ENCODE assay signal across 22 cellular contexts in genomic region chr2:170404846-170405245, GRCh38.
"Had no signal": no experiment of that assay in that cellular context is flagged by ENCODE, and none has a peak within 500 bp of the region (broad histone marks: within the 10 kb centered on the region; RNA-seq: fewer than 3 reads in every experiment).

No MANE protein-coding gene starts in this region.

- DNase-seq: activated CD4-positive, alpha-beta T cell treated with anti-CD3 and anti-CD28 coated beads, Interleukin-2, amount 50 U/mL, for 4 hours; activated CD8-positive, alpha-beta memory T cell treated with anti-CD3 and anti-CD28 coated beads, Interleukin-2, amount 10 ng/mL, durations not matched to agents 7 days and 5 days; activated effector memory CD4-positive, alpha-beta T cell treated with Interleukin-2 at 50 U/mL for 16 hours; activated T-cell treated with anti-CD3 and anti-CD28 coated beads, Interleukin-2, amount 50 U/mL, for 24 hours; amniotic stem cell; body of pancreas; cortex of kidney; effector memory CD4-positive, alpha-beta T cell; gastrocnemius medialis; kidney; left ventricle myocardium inferior; mesenchymal stem cell; occipital lobe; right cardiac atrium; small intestine had no signal

- H3K27ac Mint-ChIP-seq: activated CD8-positive, alpha-beta memory T cell treated with anti-CD3 and anti-CD28 coated beads, Interleukin-2, amount 10 ng/mL, durations not matched to agents 7 days and 5 days; activated naive CD4-positive, alpha-beta T cell treated with anti-CD3 and anti-CD28 coated beads, Interleukin-2, amount 50 U/mL, for 72 hours; activated T-cell treated with anti-CD3 and anti-CD28 coated beads, Interleukin-2, amount 50 U/mL, for 24 hours; nephron; progenitor cell of endocrine pancreas; stimulated activated effector memory CD8-positive, alpha-beta T cell treated with anti-CD3 and anti-CD28 coated beads, Interleukin-12 subunit alpha, Interleukin-12 subunit beta, amount 100 ng/mL, for 72 hours had no signal

- H3K4me3 ChIP-seq: body of pancreas, gastrocnemius medialis, left ventricle myocardium inferior, tibial nerve, vagina had no signal

- ATAC-seq: activated CD8-positive, alpha-beta memory T cell treated with anti-CD3 and anti-CD28 coated beads, Interleukin-2, amount 10 ng/mL, durations not matched to agents 7 days and 5 days; activated naive CD4-positive, alpha-beta T cell treated with anti-CD3 and anti-CD28 coated beads, Interleukin-2, amount 50 U/mL, for 72 hours; body of pancreas; gastrocnemius medialis; right cardiac atrium; stimulated activated effector memory CD8-positive, alpha-beta T cell treated with anti-CD3 and anti-CD28 coated beads, Interleukin-12 subunit alpha, Interleukin-12 subunit beta, amount 100 ng/mL, for 72 hours had no signal

- H3K36me3 Mint-ChIP-seq: activated CD8-positive, alpha-beta memory T cell treated with anti-CD3 and anti-CD28 coated beads, Interleukin-2, amount 10 ng/mL, durations not matched to agents 7 days and 5 days; stimulated activated effector memory CD8-positive, alpha-beta T cell treated with anti-CD3 and anti-CD28 coated beads, Interleukin-12 subunit alpha, Interleukin-12 subunit beta, amount 100 ng/mL, for 72 hours had no signal

- H3K36me3 ChIP-seq: gastrocnemius medialis, left ventricle myocardium inferior, tibial nerve, vagina had no signal

- H3K9me3 ChIP-seq: body of pancreas, gastrocnemius medialis, left ventricle myocardium inferior, tibial nerve, vagina had no signal

- H3K27me3 ChIP-seq: body of pancreas, vagina had no signal

- H3K4me1 ChIP-seq: gastrocnemius medialis had no signal

- H3K4me3 Mint-ChIP-seq: activated CD8-positive, alpha-beta memory T cell treated with anti-CD3 and anti-CD28 coated beads, Interleukin-2, amount 10 ng/mL, durations not matched to agents 7 days and 5 days; activated T-cell treated with anti-CD3 and anti-CD28 coated beads, Interleukin-2, amount 50 U/mL, for 24 hours; central memory CD8-positive, alpha-beta T cell; nephron; stimulated activated effector memory CD8-positive, alpha-beta T cell treated with anti-CD3 and anti-CD28 coated beads, Interleukin-12 subunit alpha, Interleukin-12 subunit beta, amount 100 ng/mL, for 72 hours had no signal

- H3K27ac ChIP-seq: body of pancreas, gastrocnemius medialis, left ventricle myocardium inferior, tibial nerve, vagina had no signal
